ENCODE assay signal across 31 cellular contexts in genomic region chr11:35277827-35278226, GRCh38.
"Had no signal": no experiment of that assay in that cellular context is flagged by ENCODE, and none has a peak within 500 bp of the region (broad histone marks: within the 10 kb centered on the region; RNA-seq: fewer than 3 reads in every experiment).

No MANE protein-coding gene starts in this region.

- H3K27ac ChIP-seq: cardiac muscle cell, esophagus muscularis mucosa, gastrocnemius medialis, left ventricle myocardium inferior, prostate gland, upper lobe of right lung had no signal

- H3K27ac Mint-ChIP-seq: activated naive CD4-positive, alpha-beta T cell treated with anti-CD3 and anti-CD28 coated beads for 36 hours; activated naive CD8-positive, alpha-beta T cell treated with anti-CD3 and anti-CD28 coated beads for 36 hours; endodermal cell; naive thymus-derived CD4-positive, alpha-beta T cell; stimulated activated effector memory CD8-positive, alpha-beta T cell treated with anti-CD3 and anti-CD28 coated beads, Interleukin-12 subunit alpha, Interleukin-12 subunit beta, amount 100 ng/mL, for 72 hours had no signal

- H3K4me3 Mint-ChIP-seq: activated naive CD4-positive, alpha-beta T cell treated with anti-CD3 and anti-CD28 coated beads for 36 hours; activated naive CD8-positive, alpha-beta T cell treated with anti-CD3 and anti-CD28 coated beads for 36 hours; endodermal cell; naive thymus-derived CD4-positive, alpha-beta T cell; neural crest cell; stimulated activated effector memory CD8-positive, alpha-beta T cell treated with anti-CD3 and anti-CD28 coated beads, Interleukin-12 subunit alpha, Interleukin-12 subunit beta, amount 100 ng/mL, for 72 hours had no signal

- H3K4me1 Mint-ChIP-seq: neural crest cell had no signal

- H3K9me3 Mint-ChIP-seq: activated naive CD4-positive, alpha-beta T cell treated with anti-CD3 and anti-CD28 coated beads for 36 hours; endodermal cell; neural crest cell; stimulated activated effector memory CD8-positive, alpha-beta T cell treated with anti-CD3 and anti-CD28 coated beads, Interleukin-12 subunit alpha, Interleukin-12 subunit beta, amount 100 ng/mL, for 72 hours had no signal

- H3K27me3 Mint-ChIP-seq: activated naive CD8-positive, alpha-beta T cell treated with anti-CD3 and anti-CD28 coated beads for 36 hours had no signal

- DNase-seq: activated CD4-positive, alpha-beta T cell treated with anti-CD3 and anti-CD28 coated beads for 1 hour; activated CD8-positive, alpha-beta memory T cell treated with anti-CD3 and anti-CD28 coated beads for 24 hours; activated effector memory CD4-positive, alpha-beta T cell treated with anti-CD3 and anti-CD28 coated beads, Interleukin-2, amount 50 U/mL, for 16 hours; activated naive CD4-positive, alpha-beta T cell treated with anti-CD3 and anti-CD28 coated beads for 36 hours; activated naive CD8-positive, alpha-beta T cell treated with anti-CD3 and anti-CD28 coated beads for 36 hours; adrenal gland; aorta; body of pancreas; endodermal cell; gastrocnemius medialis; glutamatergic neuron; left ventricle myocardium inferior; naive thymus-derived CD4-positive, alpha-beta T cell; nucleus accumbens; pancreas; retina; stimulated activated CD4-positive, alpha-beta T cell treated with anti-CD3 and anti-CD28 coated beads, Interleukin-12 subunit alpha, Interleukin-12 subunit beta, amount 100 ng/mL, for 4 hours; stimulated activated CD4-positive, alpha-beta T cell treated with anti-CD3 and anti-CD28 coated beads, Interleukin-4, amount 100 ng/mL, for 1 hour; stomach; T-helper 2 cell; tibial artery; upper lobe of right lung had no signal

- ATAC-seq: body of pancreas; gastrocnemius medialis; naive thymus-derived CD4-positive, alpha-beta T cell; pancreas; sciatic nerve; stimulated activated effector memory CD8-positive, alpha-beta T cell treated with anti-CD3 and anti-CD28 coated beads, Interleukin-12 subunit alpha, Interleukin-12 subunit beta, amount 100 ng/mL, for 72 hours; upper lobe of right lung had no signal

- H3K36me3 Mint-ChIP-seq: stimulated activated effector memory CD8-positive, alpha-beta T cell treated with anti-CD3 and anti-CD28 coated beads, Interleukin-12 subunit alpha, Interleukin-12 subunit beta, amount 100 ng/mL, for 72 hours had no signal

- H3K4me3 ChIP-seq: adrenal gland, body of pancreas, cardiac muscle cell, esophagus muscularis mucosa, gastrocnemius medialis, left ventricle myocardium inferior, lung, pancreas, prostate gland, skin epidermis, stomach, suprapubic skin, tibial artery, upper lobe of right lung had no signal
